In the genomic region with DNA sequence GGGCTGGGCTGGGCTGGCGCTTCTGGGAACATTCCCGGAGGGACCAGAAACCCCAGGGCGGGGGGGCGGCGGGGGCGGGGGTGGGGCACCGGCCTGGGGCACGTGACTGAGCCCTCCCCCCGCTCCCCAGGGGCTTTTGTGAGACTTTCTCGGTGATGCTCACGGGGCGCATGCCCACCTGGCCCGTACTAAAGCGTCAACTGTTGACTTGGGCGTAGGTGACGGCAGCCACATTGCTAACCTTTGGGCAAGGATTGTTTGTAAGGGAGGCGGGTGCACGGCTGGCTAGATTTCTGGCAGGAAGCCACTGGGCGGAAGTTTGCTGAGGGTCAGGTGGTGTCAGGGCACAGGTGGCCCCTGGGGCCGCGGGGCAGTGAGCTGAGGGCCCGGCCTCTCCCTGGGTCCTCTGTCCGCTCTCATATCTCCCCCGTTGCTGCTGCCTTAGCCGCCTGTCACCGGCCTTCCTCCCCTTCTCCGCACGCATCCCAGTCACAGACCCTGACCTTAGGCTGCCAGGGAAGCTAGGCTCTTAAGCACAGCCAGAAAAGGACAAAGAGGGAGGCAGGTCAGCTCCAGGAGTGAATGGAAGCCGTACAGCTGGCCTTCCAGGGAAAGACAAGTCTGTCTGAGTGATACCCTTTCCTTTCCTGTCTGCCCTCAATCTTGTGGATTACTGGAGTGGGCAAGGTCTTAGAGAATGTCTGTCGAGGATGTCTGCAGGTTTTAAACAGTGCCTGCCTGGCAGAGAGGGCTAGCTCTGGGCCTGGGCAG, we compare ENCODE assay signal across 8 cellular contexts. TPM values are rescaled to one million over a fixed set of nuclear protein-coding genes. Genes with fewer than 3 reads are reported as not detected.
A peak's percentile ranks its signal among the peaks of the same experiment; 100 is the strongest.
DNase-seq lines count a peak whose midpoint lies in the region; ATAC-seq, FAIRE-seq and TF ChIP-seq lines count a peak whose summit lies in the region.

No MANE protein-coding gene starts in this region.

- H3K4me2 ChIP-seq in BLaER1 (peak overlapping the region; percentile 91), keratinocyte (ENCODE audit: control insufficient read depth, extremely low read depth, insufficient read depth, low read depth, low read length) (peak overlapping the region; percentile 70)

- no peak overlapping the region for H2AFZ ChIP-seq in keratinocyte (ENCODE audit: control insufficient read depth, low read length)

- H3K36me3 ChIP-seq in BLaER1 = peaks cover 25% of the 10 kb centered on the region
- no peaks in the 10 kb centered on the region for H3K36me3 ChIP-seq in brain microvascular endothelial cell (replicated peaks)
- H3K36me3 ChIP-seq in keratinocyte (ENCODE audit: control insufficient read depth in 2 of 2, extremely low read depth in 1 of 2, insufficient read depth in 2 of 2, low read length in 2 of 2) = peaks cover 0 to 3% of the 10 kb centered on the region in 2 experiments
- H3K36me3 ChIP-seq in spleen = peaks cover 0 to 14% (median 0%) of the 10 kb centered on the region in 6 donors

- no peaks in the 10 kb centered on the region for H3K79me2 ChIP-seq in keratinocyte (ENCODE audit: control insufficient read depth, insufficient read depth, low read length)

- H3K27ac ChIP-seq in BLaER1 (peak overlapping the region; percentile 85), brain microvascular endothelial cell (no peak overlapping the region), keratinocyte (ENCODE audit: control insufficient read depth, insufficient read depth, low read length) (no peak overlapping the region), spleen (peak overlapping the region; percentile 90 to 97 (median 94))

- H4K20me1 ChIP-seq in BLaER1 (peaks cover 47% of the 10 kb centered on the region), keratinocyte (ENCODE audit: control insufficient read depth, extremely low read depth, insufficient read depth, low read length) (no peaks in the 10 kb centered on the region)

- dilution Hi-C loops in keratinocyte (cut with MboI; ENCODE audit: extremely low pct_ligation_motif_present, low sequenced_read_pairs) = no loop called here

- no peaks in the 10 kb centered on the region for H3K9me3 ChIP-seq in BLaER1
- H3K9me3 ChIP-seq in keratinocyte (ENCODE audit: control insufficient read depth, low read depth, low read length) = no peaks in the 10 kb centered on the region
- H3K9me3 ChIP-seq in spleen = no peaks in the 10 kb centered on the region

- peak; percentile 16 for ATAC-seq in GM18858 (IDR thresholded peaks at IDR 0.05; ENCODE audit: unreplicated experiment)
- peak; percentile 16 for ATAC-seq in HG03045 (IDR thresholded peaks at IDR 0.05; ENCODE audit: unreplicated experiment)

- 15 to 34% (median 27%) methylated on average over 16 to 30 of the region's 30 CpGs for WGBS in spleen, 5 donors

- H3K27me3 ChIP-seq in BLaER1 (no peaks in the 10 kb centered on the region), brain microvascular endothelial cell (replicated peaks) (no peaks in the 10 kb centered on the region), keratinocyte (ENCODE audit: control insufficient read depth, extremely low read depth, insufficient read depth, low read length) (peaks cover 5% of the 10 kb centered on the region), spleen (replicated peaks in 1 of 7) (no peaks in the 10 kb centered on the region)

- in situ Hi-C loops in brain microvascular endothelial cell (cut with HindIII; ENCODE audit: low pct_ligation_motif_present, low sequenced_read_pairs) = no loop called here

- DNase-seq in NCI-H69 (lab: John Stamatoyannopoulos, UW) (peak; percentile 93), brain microvascular endothelial cell (no peak), keratinocyte (ENCODE audit: low read depth, low spot score) (no peak), spleen (no peak), inferior parietal cortex (ENCODE audit: extremely low spot score) (no peak)

- FAIRE-seq in keratinocyte (lab: Jason Lieb, UNC) = no peak

- intact Hi-C loops in spleen (cut with DNase I; ENCODE audit: low total_unique reads) = no loop called here

- H3K4me1 ChIP-seq in BLaER1 (peaks cover 56% of the 10 kb centered on the region), keratinocyte (ENCODE audit: control insufficient read depth, extremely low read depth, insufficient read depth, low read length) (peaks cover 5% of the 10 kb centered on the region), spleen (peaks cover 7 to 48% (median 37%) of the 10 kb centered on the region in 6 donors)

- TF ChIP-seq POLR2A in spleen (IDR thresholded peaks at IDR 0.05) = no peak

- peak overlapping the region; percentile 80 for H3K4me3 ChIP-seq in BLaER1
- H3K4me3 ChIP-seq in brain microvascular endothelial cell (ENCODE audit: low read depth, low read length) = peak overlapping the region; percentile 76
- H3K4me3 ChIP-seq in keratinocyte (ENCODE audit: control insufficient read depth in 2 of 3, extremely low read depth in 1 of 3, insufficient read depth in 2 of 3, low read depth in 1 of 3, low read length in 3 of 3) = peak overlapping the region; percentile 69 to 89 (median 72)
- peak overlapping the region; percentile 71 to 90 (median 74) for H3K4me3 ChIP-seq in spleen

- H3K9me1 ChIP-seq in keratinocyte (ENCODE audit: control insufficient read depth, extremely low read depth, insufficient read depth, low read length) = peaks cover 4% of the 10 kb centered on the region

- H3K9ac ChIP-seq in BLaER1 (peak overlapping the region; percentile 87; the same call in 1 of the 2 replicates), keratinocyte (ENCODE audit: control insufficient read depth, extremely low read depth, insufficient read depth, low read length) (peak overlapping the region; percentile 82)

- TF ChIP-seq CTCF in brain microvascular endothelial cell (IDR thresholded peaks at IDR 0.05; ENCODE audit: low read depth, low read length, missing control alignments) (no peak), keratinocyte (optimal IDR thresholded peaks at IDR 0.05 in 1 of 3, IDR thresholded peaks at IDR 0.05 in 1 of 3, conservative IDR thresholded peaks at IDR 0.05 in 1 of 3; ENCODE audit: extremely low read depth in 1 of 3, insufficient read depth in 2 of 3, low read length in 3 of 3) (no peak), spleen (IDR thresholded peaks at IDR 0.05 in 8 of 11, conservative IDR thresholded peaks at IDR 0.05 in 3 of 11) (no peak)

RNA-seq across cellular contexts. Expression of a gene that starts 0.8 kb away (rescaled TPM):
- polyA plus RNA-seq in keratinocyte = 2.5 to 6.0 TPM (median 3.4 TPM) in 3 replicates
- 2.0 TPM for polyA plus RNA-seq in keratinocyte (2011; ENCODE audit: low read depth)
- 2.3 and 3.7 TPM in 2 replicates for polyA plus RNA-seq in keratinocyte (2011; cell fraction: cytosol; rRNA removed)
- polyA plus RNA-seq in keratinocyte (2011; cell fraction: nucleus; rRNA removed) = 4.6 and 6.6 TPM in 2 replicates
- 4.5 and 4.8 TPM in 2 replicates for polyA plus RNA-seq in keratinocyte (2012; ENCODE audit: low replicate concordance)
- 3.4 to 13.7 TPM (median 3.4 TPM) in 3 replicates for polyA minus RNA-seq in keratinocyte
- polyA minus RNA-seq in keratinocyte (2011; cell fraction: cytosol; rRNA and poly(A)+ RNA removed) = 8.1 TPM
- 5.1 and 8.1 TPM in 2 replicates for polyA minus RNA-seq in keratinocyte (2011; cell fraction: nucleus; rRNA and poly(A)+ RNA removed)
- 10 to 100 TPM in 5 of 7 donors, 1 to 10 TPM in 2; 10.0 to 14.2 (median 12.6) TPM for total RNA-seq in spleen
- 10 to 100 TPM in 1 of 3 donors, 1 to 10 TPM in 2; 4.7 to 12.7 (median 6.6) TPM for polyA plus RNA-seq in spleen

RNA-seq across cellular contexts. Expression of a gene that starts 18.3 kb away (rescaled TPM):
- polyA plus RNA-seq in keratinocyte (15.9 to 30.4 TPM (median 28.3 TPM) in 3 replicates), spleen (10 to 100 TPM; 15.4 to 35.0 (median 32.8) TPM)
- polyA plus RNA-seq in keratinocyte (2011; ENCODE audit: low read depth) = 0.37 TPM
- polyA plus RNA-seq in keratinocyte (2011; cell fraction: cytosol; rRNA removed) = 8.7 and 18.3 TPM in 2 replicates
- polyA plus RNA-seq in keratinocyte (2011; cell fraction: nucleus; rRNA removed) = 38.1 and 56.6 TPM in 2 replicates
- polyA plus RNA-seq in keratinocyte (2012; ENCODE audit: low replicate concordance) = 1.7 and 36.9 TPM in 2 replicates
- polyA minus RNA-seq in keratinocyte = 20.1 to 34.4 TPM (median 21.4 TPM) in 3 replicates
- polyA minus RNA-seq in keratinocyte (2011; cell fraction: cytosol; rRNA and poly(A)+ RNA removed) = 48.9 TPM
- 57.7 and 76.3 TPM in 2 replicates for polyA minus RNA-seq in keratinocyte (2011; cell fraction: nucleus; rRNA and poly(A)+ RNA removed)
- total RNA-seq in spleen = 10 to 100 TPM; 15.4 to 28.7 (median 20.9) TPM

RNA-seq across cellular contexts. Expression of a gene that starts 38.4 kb away (rescaled TPM):
- polyA plus RNA-seq in keratinocyte (1.1 to 2.9 TPM (median 1.2 TPM) in 3 replicates), spleen (1 to 10 TPM; 3.4 to 4.8 (median 3.9) TPM)
- 0.31 TPM for polyA plus RNA-seq in keratinocyte (2011; ENCODE audit: low read depth)
- polyA plus RNA-seq in keratinocyte (2011; cell fraction: cytosol; rRNA removed) = 0.49 and 1.5 TPM in 2 replicates
- polyA plus RNA-seq in keratinocyte (2011; cell fraction: nucleus; rRNA removed) = 7.1 and 9.5 TPM in 2 replicates
- polyA plus RNA-seq in keratinocyte (2012; ENCODE audit: low replicate concordance) = 1.2 and 2.0 TPM in 2 replicates
- polyA minus RNA-seq in keratinocyte = 0.66 to 1.8 TPM (median 0.82 TPM) in 3 replicates
- 0.96 TPM for polyA minus RNA-seq in keratinocyte (2011; cell fraction: cytosol; rRNA and poly(A)+ RNA removed)
- 1.8 and 2.7 TPM in 2 replicates for polyA minus RNA-seq in keratinocyte (2011; cell fraction: nucleus; rRNA and poly(A)+ RNA removed)
- 1 to 10 TPM; 1.1 to 3.9 (median 1.6) TPM for total RNA-seq in spleen

RNA-seq across cellular contexts. Expression of a gene that starts 42.8 kb away (rescaled TPM):
- 18.8 to 23.9 TPM (median 21.5 TPM) in 3 replicates for polyA plus RNA-seq in keratinocyte
- 15.1 TPM for polyA plus RNA-seq in keratinocyte (2011; ENCODE audit: low read depth)
- 15.5 and 26.4 TPM in 2 replicates for polyA plus RNA-seq in keratinocyte (2011; cell fraction: cytosol; rRNA removed)
- polyA plus RNA-seq in keratinocyte (2011; cell fraction: nucleus; rRNA removed) = 20.1 and 21.4 TPM in 2 replicates
- 13.4 and 27.1 TPM in 2 replicates for polyA plus RNA-seq in keratinocyte (2012; ENCODE audit: low replicate concordance)
- 13.0 to 13.8 TPM (median 13.4 TPM) in 3 replicates for polyA minus RNA-seq in keratinocyte
- 27.4 TPM for polyA minus RNA-seq in keratinocyte (2011; cell fraction: cytosol; rRNA and poly(A)+ RNA removed)
- polyA minus RNA-seq in keratinocyte (2011; cell fraction: nucleus; rRNA and poly(A)+ RNA removed) = 8.5 and 9.0 TPM in 2 replicates
- 10 to 100 TPM; 21.5 to 25.8 (median 22.8) TPM for total RNA-seq in spleen
- polyA plus RNA-seq in spleen = 10 to 100 TPM; 20.0 to 23.2 (median 20.1) TPM

Comparison
In these comparisons a context has a peak if more than half of its experiments do, and no peak if none do; other contexts are left out.
1. H3K27ac ChIP-seq: peak in BLaER1 (single experiment) and spleen (8 of 8); none in brain microvascular endothelial cell (single experiment) and keratinocyte (single experiment).
2. Peak in every context shown above with its lines, with median percentiles within 50 percentile points of each other: H3K4me3 ChIP-seq.